1 cellular context compared by ENCODE assay signal in genomic region chr6:52435345-52435744, GRCh38.
TF ChIP-seq lines count a peak whose summit lies in the region.

No MANE protein-coding gene starts in this region.

TF ChIP-seq in K562, 482 proteins besides CTCF, POLR2A, EP300 and RAD21 (continued from another document):
- TF ChIP-seq CGGBP1 (CRISPR knock-in tag; IDR thresholded peaks at IDR 0.05) (no peak), SMARCA4 (IDR thresholded peaks at IDR 0.05) (peak; percentile 44; the same call in 1 of the 2 replicates), MBD2 (IDR thresholded peaks at IDR 0.05; ENCODE audit: borderline replicate concordance, low read depth) (no peak), NR3C1 (CRISPR knock-in tag; IDR thresholded peaks at IDR 0.05) (no peak), MEIS2 (IDR thresholded peaks at IDR 0.05; ENCODE audit: partially characterized antibody) (peak; percentile 26), ZFP91 (CRISPR knock-in tag; IDR thresholded peaks at IDR 0.05) (no peak), CBFA2T3 (IDR thresholded peaks at IDR 0.05) (peak; percentile 42; the same call in 1 of the 2 replicates), ZNF274 (IDR thresholded peaks at IDR 0.05; ENCODE audit: borderline replicate concordance, low read depth, low read length) (no peak), FOXA3 (CRISPR knock-in tag; conservative IDR thresholded peaks at IDR 0.05 in 1 of 2, IDR thresholded peaks at IDR 0.05 in 1 of 2) (peak in 1 of 2 experiments; percentile 51; a peak in 1 of 4 replicates), TEAD4 (IDR thresholded peaks at IDR 0.05; ENCODE audit: low read length) (no peak; the same call in 1 of the 2 replicates), TEAD4 (CRISPR knock-in tag; IDR thresholded peaks at IDR 0.05; ENCODE audit: borderline replicate concordance) (no peak), JUN (IDR thresholded peaks at IDR 0.05; ENCODE audit: borderline replicate concordance, low read depth, low read length) (peak; percentile 55; the same call in 1 of the 2 replicates), JUN (CRISPR knock-in tag; IDR thresholded peaks at IDR 0.05; ENCODE audit: borderline replicate concordance) (no peak), MYC (IDR thresholded peaks at IDR 0.05; ENCODE audit: low read depth, low read length) (no peak), MYC (CRISPR knock-in tag; IDR thresholded peaks at IDR 0.05; ENCODE audit: borderline replicate concordance, low read depth) (no peak), RBBP5 (IDR thresholded peaks at IDR 0.05; ENCODE audit: borderline replicate concordance, insufficient read depth, low read length, poor library complexity, severe bottlenecking) (no peak), FOSL1 (tag; conservative IDR thresholded peaks at IDR 0.05) (0 out of 2 replicates have a peak, but pooled peaks have one; percentile 13)
TF ChIP-seq in K562: peak in this region for 15.
